8 cellular contexts compared by ENCODE assay signal in the genomic region with DNA sequence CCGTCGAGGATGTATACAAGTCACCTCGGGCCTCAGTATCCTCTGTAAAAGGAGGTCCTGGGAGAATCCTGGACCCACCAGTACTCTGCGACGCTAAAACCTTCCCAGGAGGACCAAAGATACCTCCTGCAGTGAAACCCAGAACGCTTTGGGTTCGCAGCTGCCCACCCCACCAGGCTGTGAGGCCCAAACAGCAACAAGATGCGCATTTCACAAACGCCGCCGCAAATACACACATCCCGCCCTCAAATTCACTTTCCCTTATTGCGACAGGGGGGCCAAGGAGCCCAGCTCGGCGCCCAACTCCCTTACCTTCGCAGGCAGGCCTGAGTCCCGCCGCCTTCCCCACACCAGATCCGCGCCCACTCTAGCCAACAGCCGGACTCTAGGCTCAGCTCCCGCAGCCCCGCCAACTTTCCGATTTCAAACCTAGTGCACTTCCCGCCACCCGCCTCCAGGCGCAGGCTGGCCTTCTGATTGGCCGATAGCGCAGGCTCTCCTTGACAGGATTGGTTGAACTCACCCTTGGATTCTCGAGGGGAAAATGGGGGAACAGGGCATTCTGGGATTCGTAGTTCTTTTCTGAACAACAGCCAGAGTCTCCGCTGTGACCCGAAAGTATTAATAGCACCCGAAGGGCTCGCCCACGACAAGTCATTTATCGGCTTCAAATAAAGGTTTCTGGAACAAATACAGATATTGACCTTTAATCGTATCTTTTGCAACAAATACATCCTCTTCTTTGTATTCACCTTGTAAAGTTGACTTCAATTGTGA. TPM values are rescaled to one million over a fixed set of nuclear protein-coding genes. Genes with fewer than 3 reads are reported as not detected.
DNase-seq lines count a peak whose midpoint lies in the region; ATAC-seq and TF ChIP-seq lines count a peak whose summit lies in the region.

A gene with protein sequence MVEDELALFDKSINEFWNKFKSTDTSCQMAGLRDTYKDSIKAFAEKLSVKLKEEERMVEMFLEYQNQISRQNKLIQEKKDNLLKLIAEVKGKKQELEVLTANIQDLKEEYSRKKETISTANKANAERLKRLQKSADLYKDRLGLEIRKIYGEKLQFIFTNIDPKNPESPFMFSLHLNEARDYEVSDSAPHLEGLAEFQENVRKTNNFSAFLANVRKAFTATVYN (minus strand): TSS at position 425 of the 777 bp plus-strand sequence. CDS start 911 bp downstream, outside the sequence.

- H3K4me1 ChIP-seq in thyroid gland = peaks cover 0 to 11% of the 10 kb centered on the region in 2 donors

- H3K9me3 ChIP-seq in thyroid gland = no peaks in the 10 kb centered on the region

- TF ChIP-seq CTCF in GM10266 (IDR thresholded peaks at IDR 0.05; ENCODE audit: control insufficient read depth, insufficient read depth, low read depth, missing control alignments) (no peak), osteocyte (IDR thresholded peaks at IDR 0.05) (no peak), thyroid gland (IDR thresholded peaks at IDR 0.05) (peak in 1 of 6 experiments; percentile 22)

- DNase-seq in GM10266 (ENCODE audit: extremely low spot score) (peak; percentile 91), NCI-H1092 (lab: John Stamatoyannopoulos, UW) (peak; percentile 90), SKM-1 (lab: John Stamatoyannopoulos, UW; ENCODE audit: unreplicated experiment) (peak; percentile 91), head of caudate nucleus (peak; percentile 77 to 95 (median 89)), osteocyte (ENCODE audit: extremely low spot score, unreplicated experiment) (peak; percentile 94), thyroid gland (peak; percentile 85 to 87)

- H3K27me3 Mint-ChIP-seq in activated naive CD4-positive, alpha-beta T cell treated with anti-CD3 and anti-CD28 coated beads, Interleukin-2, amount 50 U/mL, for 24 hours = peaks cover 2% of the 10 kb centered on the region
- peaks cover 24% of the 10 kb centered on the region for H3K27me3 Mint-ChIP-seq in osteocyte (ENCODE audit: unreplicated experiment)

- peak within 1 kb of the TSS in 2 of 3 donors; percentile 30 to 32 for H3K4me3 ChIP-seq in thyroid gland (replicated peaks in 1 of 3)

- peak within 1 kb of the TSS; percentile 99 for H3K4me3 Mint-ChIP-seq in activated naive CD4-positive, alpha-beta T cell treated with anti-CD3 and anti-CD28 coated beads, Interleukin-2, amount 50 U/mL, for 24 hours
- peak within 1 kb of the TSS; percentile 95 for H3K4me3 Mint-ChIP-seq in osteocyte (ENCODE audit: unreplicated experiment)

- H3K4me1 Mint-ChIP-seq in activated naive CD4-positive, alpha-beta T cell treated with anti-CD3 and anti-CD28 coated beads, Interleukin-2, amount 50 U/mL, for 24 hours = peaks cover 12% of the 10 kb centered on the region
- peaks cover 17% of the 10 kb centered on the region for H3K4me1 Mint-ChIP-seq in osteocyte (ENCODE audit: unreplicated experiment)

- WGBS in thyroid gland, 2 donors = 1 to 2% methylated on average over 26 to 34 of the region's 38 CpGs

- H3K27ac Mint-ChIP-seq in activated naive CD4-positive, alpha-beta T cell treated with anti-CD3 and anti-CD28 coated beads, Interleukin-2, amount 50 U/mL, for 24 hours = peak within 1 kb of the TSS; percentile 76
- peak within 1 kb of the TSS; percentile 66 for H3K27ac Mint-ChIP-seq in osteocyte (ENCODE audit: unreplicated experiment)

- H3K9me3 Mint-ChIP-seq in activated naive CD4-positive, alpha-beta T cell treated with anti-CD3 and anti-CD28 coated beads, Interleukin-2, amount 50 U/mL, for 24 hours = no peaks in the 10 kb centered on the region
- no peaks in the 10 kb centered on the region for H3K9me3 Mint-ChIP-seq in osteocyte (ENCODE audit: unreplicated experiment)

- peak; percentile 100 for ATAC-seq in HG02610 (IDR thresholded peaks at IDR 0.05; ENCODE audit: unreplicated experiment)

- no peaks in the 10 kb centered on the region for H3K27me3 ChIP-seq in thyroid gland

- H3K27ac ChIP-seq in thyroid gland = no peak within 1 kb of the TSS

- no peaks in the 10 kb centered on the region for H3K36me3 Mint-ChIP-seq in activated naive CD4-positive, alpha-beta T cell treated with anti-CD3 and anti-CD28 coated beads, Interleukin-2, amount 50 U/mL, for 24 hours
- no peaks in the 10 kb centered on the region for H3K36me3 Mint-ChIP-seq in osteocyte (ENCODE audit: unreplicated experiment)

- H3K36me3 ChIP-seq in thyroid gland = no peaks in the 10 kb centered on the region

- no peak for TF ChIP-seq POLR2A in thyroid gland (IDR thresholded peaks at IDR 0.05)

- intact Hi-C loops in head of caudate nucleus (cut with DNase I) = no loop called here
- intact Hi-C loops in thyroid gland (cut with DNase I) = no loop called here

RNA-seq across cellular contexts. Expression of the gene that starts here (rescaled TPM):
- total RNA-seq in osteocyte (4.4 and 5.6 TPM in 2 replicates), thyroid gland (1 to 10 TPM in 1 of 4 donors, not detected in 3; 6.7 TPM)
